Comparison of ENCODE assay signal across 26 cellular contexts in genomic region chr12:25935355-25936144, GRCh38. TPM values are rescaled to one million over a fixed set of nuclear protein-coding genes. Genes with fewer than 3 reads are reported as not detected.
DNase-seq lines count a peak whose midpoint lies in the region; ATAC-seq, FAIRE-seq and TF ChIP-seq lines count a peak whose summit lies in the region.
"Had no signal": no experiment of that assay in that cellular context is flagged by ENCODE, and none has a peak within 500 bp of the region (broad histone marks: within the 10 kb centered on the region; RNA-seq: fewer than 3 reads in every experiment).

No MANE protein-coding gene starts in this region.

- TF ChIP-seq RAD21 in HepG2 (CRISPR knock-in tag; IDR thresholded peaks at IDR 0.05): no peak

- H3K36me3 ChIP-seq in HepG2 (replicated peaks in 1 of 2; ENCODE audit: control insufficient read depth in 1 of 2, insufficient read depth in 2 of 2, low read length in 2 of 2) (no peaks in the 10 kb centered on the region), right lobe of liver (no peaks in the 10 kb centered on the region), endothelial cell of umbilical vein (ENCODE audit: control insufficient read depth in 2 of 2, extremely low read depth in 1 of 2, insufficient read depth in 2 of 2, low read length in 2 of 2) (no peaks in the 10 kb centered on the region), neural progenitor cell (no peaks in the 10 kb centered on the region), small intestine (ENCODE audit: control insufficient read depth in 2 of 2, insufficient read depth in 2 of 2, low read length in 2 of 2) (no peaks in the 10 kb centered on the region)
- H3K36me3 ChIP-seq: ovary, SJCRH30, upper lobe of left lung had no signal

- no peak for ATAC-seq in HepG2
- no peak for ATAC-seq in right lobe of liver
- ATAC-seq in HG03097 (IDR thresholded peaks at IDR 0.05; ENCODE audit: low FRiP score, unreplicated experiment): no peak
- ATAC-seq: activated CD8-positive, alpha-beta memory T cell treated with anti-CD3 and anti-CD28 coated beads, Interleukin-2, amount 10 ng/mL, durations not matched to agents 7 days and 5 days; activated T-cell treated with anti-CD3 and anti-CD28 coated beads, Interleukin-2, amount 50 U/mL, for 72 hours; GM12878 had no signal

- H3K4me1 Mint-ChIP-seq in neural progenitor cell: peaks cover 29% of the 10 kb centered on the region
- H3K4me1 Mint-ChIP-seq: activated CD4-positive, alpha-beta T cell treated with anti-CD3 and anti-CD28 coated beads, Interleukin-2, amount 10 ng/mL, durations not matched to agents 24 days and 14 days; activated CD8-positive, alpha-beta memory T cell treated with anti-CD3 and anti-CD28 coated beads, Interleukin-2, amount 10 ng/mL, durations not matched to agents 7 days and 5 days; activated naive CD4-positive, alpha-beta T cell treated with anti-CD3 and anti-CD28 coated beads, Interleukin-2, amount 10 ng/mL, durations not matched to agents 7 days and 5 days had no signal

- peaks cover under 1% of the 10 kb centered on the region for H3K36me3 Mint-ChIP-seq in neural progenitor cell
- H3K36me3 Mint-ChIP-seq: activated CD8-positive, alpha-beta memory T cell treated with anti-CD3 and anti-CD28 coated beads, Interleukin-2, amount 10 ng/mL, durations not matched to agents 7 days and 5 days; activated naive CD4-positive, alpha-beta T cell treated with anti-CD3 and anti-CD28 coated beads, Interleukin-2, amount 10 ng/mL, durations not matched to agents 7 days and 5 days; naive B cell had no signal

- H3K9me3 ChIP-seq in HepG2 (ENCODE audit: low read length) (no peaks in the 10 kb centered on the region), right lobe of liver (no peaks in the 10 kb centered on the region), endothelial cell of umbilical vein (replicated peaks; ENCODE audit: control insufficient read depth, insufficient read depth, low read length) (no peaks in the 10 kb centered on the region), neural progenitor cell (ENCODE audit: low read depth) (no peaks in the 10 kb centered on the region), small intestine (ENCODE audit: control insufficient read depth, low read depth) (no peaks in the 10 kb centered on the region)
- H3K9me3 ChIP-seq: ovary, SJCRH30, upper lobe of left lung had no signal

- H3K27ac ChIP-seq in HepG2 (ENCODE audit: extremely low read length, insufficient read depth, low read length) (no peak overlapping the region), right lobe of liver (no peak overlapping the region), endothelial cell of umbilical vein (ENCODE audit: insufficient read depth, low read depth, low read length) (no peak overlapping the region), neural progenitor cell (no peak overlapping the region), small intestine (ENCODE audit: low read depth in 1 of 2, low read length in 1 of 2) (no peak overlapping the region)
- H3K27ac ChIP-seq: SJCRH30, upper lobe of left lung had no signal

- no peaks in the 10 kb centered on the region for H3F3A ChIP-seq in neural progenitor cell (ENCODE audit: low read depth)

- intact Hi-C loops in HepG2 (cut with micrococcal nuclease; ENCODE audit: unreplicated experiment): no loop called here
- intact Hi-C loops in right lobe of liver (cut with DNase I): no loop called here
- intact Hi-C loops in endothelial cell of umbilical vein (cut with micrococcal nuclease): no loop called here

- H3K27me3 Mint-ChIP-seq in neural progenitor cell (ENCODE audit: insufficient read depth, low read depth): peaks cover 2% of the 10 kb centered on the region
- H3K27me3 Mint-ChIP-seq: activated naive CD4-positive, alpha-beta T cell treated with anti-CD3 and anti-CD28 coated beads, Interleukin-2, amount 10 ng/mL, durations not matched to agents 7 days and 5 days; dendritic cell treated with granulocyte-macrophage colony-stimulating factor and Interleukin-4, amounts not matched to agents 40 ng/mL and 50 ng/mL, for 4 days had no signal

- H3K9me1 ChIP-seq in endothelial cell of umbilical vein (replicated peaks; ENCODE audit: control insufficient read depth, extremely low read depth, insufficient read depth, low read length): no peaks in the 10 kb centered on the region

- no peak overlapping the region for H3K9ac ChIP-seq in HepG2 (ENCODE audit: insufficient read depth, low read depth, low read length)
- no peak overlapping the region for H3K9ac ChIP-seq in endothelial cell of umbilical vein (replicated peaks; ENCODE audit: extremely low read depth, insufficient read depth, low read length)
- no peak overlapping the region for H3K9ac ChIP-seq in neural progenitor cell

- POLR2A ChIA-PET in HepG2 (lab: Yijun Ruan, JAX) (no interaction called here), endothelial cell of umbilical vein (lab: Charles Lee) (interaction anchor here (0.6 kb wide), 1 partner anchor 17 kb away, joined by 10 read pairs; no protein-coding TSS in a partner anchor)

- 47% methylated on average over 9 of the region's 9 CpGs for WGBS in HepG2 (ENCODE audit: low lambda C conversion rate)
- 79% methylated on average over 9 of the region's 9 CpGs for WGBS in right lobe of liver (ENCODE audit: insufficient coverage, low coverage, low lambda C conversion rate, missing lambda C conversion rate)
- WGBS in small intestine, 3 donors: 83 to 90% (median 84%) methylated on average over 9 of the region's 9 CpGs

- peaks cover 0 to 1% of the 10 kb centered on the region in 2 experiments; a peak in 1 of 5 replicates for H3K27me3 ChIP-seq in HepG2 (ENCODE audit: control insufficient read depth in 1 of 2, insufficient read depth in 2 of 2, low read length in 2 of 2)
- H3K27me3 ChIP-seq in right lobe of liver: no peaks in the 10 kb centered on the region
- no peaks in the 10 kb centered on the region for H3K27me3 ChIP-seq in endothelial cell of umbilical vein (ENCODE audit: control insufficient read depth in 2 of 2, insufficient read depth in 2 of 2, low read length in 2 of 2)
- H3K27me3 ChIP-seq in neural progenitor cell: no peaks in the 10 kb centered on the region
- no peaks in the 10 kb centered on the region for H3K27me3 ChIP-seq in small intestine (ENCODE audit: control insufficient read depth in 2 of 2, insufficient read depth in 2 of 2, low read length in 2 of 2)
- H3K27me3 ChIP-seq: ovary, SJCRH30, upper lobe of left lung had no signal

- TF ChIP-seq CTCF in HepG2 (CRISPR knock-in tag; IDR thresholded peaks at IDR 0.05) (no peak), right lobe of liver (IDR thresholded peaks at IDR 0.05) (no peak), endothelial cell of umbilical vein (IDR thresholded peaks at IDR 0.05; ENCODE audit: extremely low read depth in 1 of 2, insufficient read depth in 1 of 2, low read depth in 1 of 2, low read length in 2 of 2) (no peak), neural progenitor cell (IDR thresholded peaks at IDR 0.05) (peak; percentile 18)

- no peak for FAIRE-seq in HepG2 (lab: Jason Lieb, UNC)
- FAIRE-seq in endothelial cell of umbilical vein (lab: Jason Lieb, UNC): peak; percentile 18
- no peak for FAIRE-seq in small intestine (lab: Jason Lieb, UNC)
- FAIRE-seq: GM12878, H54 had no signal

- no TSS peak for BruUV-seq in HepG2 (replicated peaks; lab: Mats Ljungman, UMichigan)
- no TSS peak for BruUV-seq in endothelial cell of umbilical vein (replicated peaks; lab: Mats Ljungman, UMichigan)

- CTCF ChIA-PET in HepG2 (lab: Yijun Ruan, JAX; ENCODE audit: low intra/inter-chr PET ratio, low total read pairs) (no interaction called here), endothelial cell of umbilical vein (lab: Charles Lee) (interaction anchor here (0.7 to 1.4 kb wide), 4 partner anchors 11 to 287 kb away, joined by 3 to 4 read pairs (median 3); no protein-coding TSS in a partner anchor)

- H3K4me1 ChIP-seq in HepG2 (ENCODE audit: insufficient read depth, low read length) (no peaks in the 10 kb centered on the region), right lobe of liver (no peaks in the 10 kb centered on the region), endothelial cell of umbilical vein (ENCODE audit: control insufficient read depth, extremely low read depth, insufficient read depth, low read length) (no peaks in the 10 kb centered on the region), neural progenitor cell (peaks cover 18% of the 10 kb centered on the region), small intestine (ENCODE audit: control insufficient read depth in 2 of 2, insufficient read depth in 1 of 2, low read depth in 1 of 2, low read length in 1 of 2) (no peaks in the 10 kb centered on the region)
- H3K4me1 ChIP-seq: SJCRH30, upper lobe of left lung had no signal

- H4K20me1 ChIP-seq in HepG2 (ENCODE audit: insufficient read depth, low read length): 0 out of 2 replicates have a peak, but pooled peaks cover 3% of the 10 kb centered on the region
- no peaks in the 10 kb centered on the region for H4K20me1 ChIP-seq in endothelial cell of umbilical vein (replicated peaks; ENCODE audit: control insufficient read depth, extremely low read depth, insufficient read depth, low read length)
- no peaks in the 10 kb centered on the region for H4K20me1 ChIP-seq in neural progenitor cell (ENCODE audit: low read depth)

- no peak overlapping the region for H3K4me3 Mint-ChIP-seq in neural progenitor cell
- H3K4me3 Mint-ChIP-seq: activated CD4-positive, alpha-beta T cell treated with anti-CD3 and anti-CD28 coated beads, Interleukin-2, amount 10 ng/mL, durations not matched to agents 24 days and 14 days; activated CD8-positive, alpha-beta memory T cell treated with anti-CD3 and anti-CD28 coated beads, Interleukin-2, amount 10 ng/mL, durations not matched to agents 7 days and 5 days; activated naive CD4-positive, alpha-beta T cell treated with anti-CD3 and anti-CD28 coated beads, Interleukin-2, amount 10 ng/mL, durations not matched to agents 7 days and 5 days; activated T-cell treated with anti-CD3 and anti-CD28 coated beads, Interleukin-2, amount 50 U/mL, for 72 hours; dendritic cell treated with granulocyte-macrophage colony-stimulating factor and Interleukin-4, amounts not matched to agents 40 ng/mL and 50 ng/mL, for 4 days; naive B cell had no signal

- H3K9me3 Mint-ChIP-seq in neural progenitor cell: peaks cover 2% of the 10 kb centered on the region
- H3K9me3 Mint-ChIP-seq: activated CD4-positive, alpha-beta T cell treated with anti-CD3 and anti-CD28 coated beads, Interleukin-2, amount 10 ng/mL, durations not matched to agents 24 days and 14 days; activated naive CD4-positive, alpha-beta T cell treated with anti-CD3 and anti-CD28 coated beads, Interleukin-2, amount 10 ng/mL, durations not matched to agents 7 days and 5 days; dendritic cell treated with granulocyte-macrophage colony-stimulating factor and Interleukin-4, amounts not matched to agents 40 ng/mL and 50 ng/mL, for 4 days had no signal

- H3K27ac Mint-ChIP-seq in neural progenitor cell: peak overlapping the region; percentile 0
- H3K27ac Mint-ChIP-seq: activated CD4-positive, alpha-beta T cell treated with anti-CD3 and anti-CD28 coated beads, Interleukin-2, amount 10 ng/mL, durations not matched to agents 24 days and 14 days; activated CD8-positive, alpha-beta memory T cell treated with anti-CD3 and anti-CD28 coated beads, Interleukin-2, amount 10 ng/mL, durations not matched to agents 7 days and 5 days; activated naive CD4-positive, alpha-beta T cell treated with anti-CD3 and anti-CD28 coated beads, Interleukin-2, amount 10 ng/mL, durations not matched to agents 7 days and 5 days; activated T-cell treated with anti-CD3 and anti-CD28 coated beads, Interleukin-2, amount 50 U/mL, for 72 hours; dendritic cell treated with granulocyte-macrophage colony-stimulating factor and Interleukin-4, amounts not matched to agents 40 ng/mL and 50 ng/mL, for 4 days had no signal

- no peak for TF ChIP-seq EP300 in HepG2 (IDR thresholded peaks at IDR 0.05; ENCODE audit: low read depth in 2 of 2, low read length in 2 of 2)
- TF ChIP-seq EP300 in HepG2 (CRISPR knock-in tag; IDR thresholded peaks at IDR 0.05; ENCODE audit: borderline replicate concordance): no peak

- dilution Hi-C loops in endothelial cell of umbilical vein (cut with MboI; ENCODE audit: extremely low pct_ligation_motif_present, low sequenced_read_pairs): no loop called here

- DNase-seq in HepG2 (ENCODE audit: low spot score) (no peak), right lobe of liver (no peak), endothelial cell of umbilical vein (ENCODE audit: low read depth, low spot score) (no peak), neural progenitor cell (ENCODE audit: low spot score) (peak; percentile 46), UCSD-AML1 (lab: John Stamatoyannopoulos, UW; ENCODE audit: unreplicated experiment) (no peak), small intestine (no peak)
- no peak for DNase-seq in activated CD4-positive, alpha-beta T cell treated with anti-CD3 and anti-CD28 coated beads for 48 hours
- DNase-seq: activated CD4-positive, alpha-beta T cell treated with anti-CD3 and anti-CD28 coated beads, Interleukin-2, amount 10 ng/mL, durations not matched to agents 24 days and 14 days; activated CD8-positive, alpha-beta memory T cell treated with anti-CD3 and anti-CD28 coated beads, Interleukin-2, amount 10 ng/mL, durations not matched to agents 7 days and 5 days; activated naive CD4-positive, alpha-beta T cell treated with anti-CD3 and anti-CD28 coated beads, Interleukin-2, amount 10 ng/mL, durations not matched to agents 7 days and 5 days; activated T-cell treated with anti-CD3 and anti-CD28 coated beads, Interleukin-2, amount 50 U/mL, for 72 hours; amygdala; DMS79; head of caudate nucleus; mesenchymal stem cell; naive B cell; NCI-H1092 treated with DMSO at 0.1 percent for 48 hours; NCI-H187 treated with DMSO at 0.1 percent for 48 hours; NCI-H526 treated with DMSO at 0.1 percent for 48 hours; ovary; SJCRH30; upper lobe of left lung had no signal

- H2AFZ ChIP-seq in HepG2 (ENCODE audit: low read length) (no peak overlapping the region), endothelial cell of umbilical vein (ENCODE audit: low read depth, low read length) (no peak overlapping the region), neural progenitor cell (replicated peaks) (peak overlapping the region; percentile 84)

- TF ChIP-seq POLR2A in HepG2 (IDR thresholded peaks at IDR 0.05; ENCODE audit: insufficient read depth in 1 of 2, low read depth in 2 of 2, low read length in 2 of 2) (no peak), right lobe of liver (IDR thresholded peaks at IDR 0.05) (no peak), endothelial cell of umbilical vein (IDR thresholded peaks at IDR 0.05; ENCODE audit: low read depth, low read length) (no peak)

- H3K79me2 ChIP-seq in HepG2 (ENCODE audit: insufficient read depth, low read length) (no peaks in the 10 kb centered on the region), endothelial cell of umbilical vein (ENCODE audit: control insufficient read depth, insufficient read depth, low read length) (no peaks in the 10 kb centered on the region), neural progenitor cell (ENCODE audit: low read depth) (no peaks in the 10 kb centered on the region)

- in situ Hi-C loops in HepG2 (cut with HindIII; ENCODE audit: extremely low pct_ligation_motif_present, low pct_unique_long_range_greater_than_20kb): no loop called here

- H3K4me2 ChIP-seq in HepG2 (ENCODE audit: low read depth, low read length) (no peak overlapping the region), endothelial cell of umbilical vein (ENCODE audit: insufficient read depth, low read length) (no peak overlapping the region), neural progenitor cell (no peak overlapping the region)

- H3K4me3 ChIP-seq in HepG2 (replicated peaks in 1 of 3; ENCODE audit: insufficient read depth in 1 of 3, low read depth in 2 of 3, low read length in 3 of 3) (no peak overlapping the region), right lobe of liver (no peak overlapping the region), endothelial cell of umbilical vein (replicated peaks in 1 of 3; ENCODE audit: insufficient read depth in 1 of 3, low read depth in 1 of 3, low read length in 3 of 3) (no peak overlapping the region), neural progenitor cell (no peak overlapping the region), small intestine (ENCODE audit: low read depth in 1 of 2, low read length in 2 of 2) (no peak overlapping the region)
- H3K4me3 ChIP-seq: GM12878, ovary, SJCRH30, upper lobe of left lung had no signal

RNA-seq across cellular contexts. Expression of gene RASSF8, which starts 22.9 kb away (rescaled TPM):
- 9.2 and 10.4 TPM in 2 replicates for total RNA-seq in HepG2 (2016; rRNA removed; fragmentation: Illumina TruSeq; extraction: Trizol)
- total RNA-seq in HepG2 (2016; cell fraction: cytosol; rRNA removed; fragmentation: Illumina TruSeq; extraction: Trizol; ENCODE audit: low read depth): 4.9 and 5.8 TPM in 2 replicates
- 7.7 and 12.0 TPM in 2 replicates for total RNA-seq in HepG2 (2016; cell fraction: insoluble cytoplasmic fraction; rRNA removed; fragmentation: Illumina TruSeq; extraction: Trizol)
- 6.1 and 7.6 TPM in 2 replicates for total RNA-seq in HepG2 (2016; cell fraction: membrane; rRNA removed; fragmentation: Illumina TruSeq; extraction: Trizol)
- total RNA-seq in HepG2 (2016; cell fraction: nucleus; rRNA removed; fragmentation: Illumina TruSeq; extraction: Trizol): 6.3 and 6.7 TPM in 2 replicates
- polyA plus RNA-seq in HepG2 (2011; rRNA removed): 0.54 and 0.82 TPM in 2 replicates
- 0.25 and 0.50 TPM in 2 replicates for polyA plus RNA-seq in HepG2 (2011; cell fraction: cytosol; rRNA removed)
- 0.14 and 0.16 TPM in 2 replicates for polyA plus RNA-seq in HepG2 (2011; cell fraction: nucleus; rRNA removed)
- 0.51 and 0.57 TPM in 2 replicates for polyA plus RNA-seq in HepG2 (2012)
- polyA plus RNA-seq in HepG2 (2016; cell fraction: cytosol; fragmentation: Illumina TruSeq; extraction: Trizol; ENCODE audit: low read depth): 0.34 and 0.36 TPM in 2 replicates
- 3.8 and 4.0 TPM in 2 replicates for polyA plus RNA-seq in HepG2 (2016; cell fraction: insoluble cytoplasmic fraction; fragmentation: Illumina TruSeq; extraction: Trizol; ENCODE audit: low read depth)
- polyA plus RNA-seq in HepG2 (2016; cell fraction: membrane; fragmentation: Illumina TruSeq; extraction: Trizol; ENCODE audit: low read depth): 0.88 and 0.97 TPM in 2 replicates
- 2.9 and 3.3 TPM in 2 replicates for polyA plus RNA-seq in HepG2 (2016; cell fraction: nucleus; fragmentation: Illumina TruSeq; extraction: Trizol; ENCODE audit: insufficient read depth, low read depth)
- 0.74 and 52.7 TPM in 2 replicates for polyA minus RNA-seq in HepG2 (2011; rRNA and poly(A)+ RNA removed; ENCODE audit: low replicate concordance)
- 1.1 and 3.2 TPM in 2 replicates for polyA minus RNA-seq in HepG2 (2011; cell fraction: cytosol; rRNA and poly(A)+ RNA removed)
- polyA minus RNA-seq in HepG2 (2011; cell fraction: nucleus; rRNA and poly(A)+ RNA removed): 3.4 and 3.5 TPM in 2 replicates
- total RNA-seq in right lobe of liver: 10 to 100 TPM in 1 of 6 experiments, 1 to 10 TPM in 5; 3.9 to 12.4 (median 7.3) TPM
- total RNA-seq in endothelial cell of umbilical vein: 58.3 and 59.3 TPM in 2 replicates
- polyA plus RNA-seq in endothelial cell of umbilical vein: 9.0 and 11.1 TPM in 2 replicates
- polyA plus RNA-seq in endothelial cell of umbilical vein (2011; cell fraction: cytosol; rRNA removed): 12.0 and 12.8 TPM in 2 replicates
- polyA plus RNA-seq in endothelial cell of umbilical vein (2011; cell fraction: nucleus; rRNA removed): 23.2 and 24.5 TPM in 2 replicates
- 28.5 and 39.2 TPM in 2 replicates for polyA plus RNA-seq in endothelial cell of umbilical vein (2012)
- 77.4 and 82.4 TPM in 2 replicates for polyA minus RNA-seq in endothelial cell of umbilical vein
- polyA minus RNA-seq in endothelial cell of umbilical vein (2011; cell fraction: cytosol; rRNA and poly(A)+ RNA removed): 33.1 TPM
- 69.4 and 85.4 TPM in 2 replicates for polyA minus RNA-seq in endothelial cell of umbilical vein (2011; cell fraction: nucleus; rRNA and poly(A)+ RNA removed)
- 53.9 and 77.0 TPM in 2 replicates for total RNA-seq in neural progenitor cell (ENCODE audit: low replicate concordance)
- 1 to 10 TPM in 2 of 3 donors, under 1 TPM in 1; 0.22 to 3.8 (median 1.4) TPM for polyA plus RNA-seq in small intestine
